Comparison of ENCODE assay signal across 11 cellular contexts in the genomic region with DNA sequence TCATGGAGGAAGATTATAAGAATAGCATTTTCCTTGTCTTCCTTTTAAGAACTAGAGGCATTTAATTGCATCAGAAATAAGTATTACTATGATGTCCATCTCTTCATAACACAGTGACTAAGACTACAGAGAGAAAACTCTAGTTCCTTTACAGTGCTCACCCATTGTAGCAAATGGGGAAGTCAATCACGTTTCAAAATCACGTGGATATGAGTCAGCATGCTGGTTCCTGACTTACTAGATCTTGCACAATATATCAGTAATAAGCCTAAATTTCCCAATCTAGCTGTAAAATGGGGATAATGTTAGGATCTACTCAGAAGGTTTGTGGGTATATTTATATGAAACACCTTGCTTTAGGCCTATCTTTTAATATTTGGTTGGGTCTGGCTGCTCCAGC.
DNase-seq lines count a peak whose midpoint lies in the region; ATAC-seq and TF ChIP-seq lines count a peak whose summit lies in the region.
"Had no signal": no experiment of that assay in that cellular context is flagged by ENCODE, and none has a peak within 500 bp of the region (broad histone marks: within the 10 kb centered on the region; RNA-seq: fewer than 3 reads in every experiment).

No MANE protein-coding gene starts in this region.

- no peak overlapping the region for H3K4me3 ChIP-seq in RWPE2 (ENCODE audit: severe bottlenecking)
- H3K4me3 ChIP-seq: hepatocyte had no signal

- TF ChIP-seq CTCF in RWPE2 (IDR thresholded peaks at IDR 0.05; ENCODE audit: poor library complexity, severe bottlenecking) (no peak), foreskin keratinocyte (conservative IDR thresholded peaks at IDR 0.05) (no peak)

- H3K27ac ChIP-seq in RWPE2 (ENCODE audit: poor library complexity, severe bottlenecking), result no peak overlapping the region
- H3K27ac ChIP-seq in foreskin keratinocyte, result no peak overlapping the region
- H3K27ac ChIP-seq: hepatocyte had no signal

- H3K9me3 ChIP-seq in RWPE2 (ENCODE audit: severe bottlenecking), result no peaks in the 10 kb centered on the region
- H3K9me3 ChIP-seq: Caco-2 had no signal

- no peaks in the 10 kb centered on the region for H3K27me3 ChIP-seq in RWPE2 (ENCODE audit: insufficient read depth, poor library complexity, severe bottlenecking)
- H3K27me3 ChIP-seq in foreskin keratinocyte, result no peaks in the 10 kb centered on the region
- H3K27me3 ChIP-seq: hepatocyte had no signal

- H3K36me3 ChIP-seq in RWPE2 (ENCODE audit: low read depth), result no peaks in the 10 kb centered on the region

- peaks cover 7% of the 10 kb centered on the region for H3K4me1 ChIP-seq in RWPE2 (ENCODE audit: insufficient read depth, poor library complexity, severe bottlenecking)
- no peaks in the 10 kb centered on the region for H3K4me1 ChIP-seq in foreskin keratinocyte
- H3K4me1 ChIP-seq: Caco-2 had no signal

- ATAC-seq in HG02885 (IDR thresholded peaks at IDR 0.05; ENCODE audit: poor library complexity, unreplicated experiment), result peak; percentile 66
- ATAC-seq in RWPE2 (ENCODE audit: low read depth), result peak; percentile 42; the same call in 1 of the 3 replicates
- peak; percentile 88 for ATAC-seq in foreskin keratinocyte

- DNase-seq in EH (ENCODE audit: low read depth), result peak; percentile 43
- DNase-seq in RWPE2 (ENCODE audit: low spot score), result no peak
- DNase-seq in foreskin keratinocyte, result peak; percentile 59 to 85
- no peak for DNase-seq in activated CD4-positive, alpha-beta T cell treated with anti-CD3 and anti-CD28 coated beads, Interleukin-2, amount 50 U/mL, for 48 hours
- DNase-seq in activated effector memory CD4-positive, alpha-beta T cell treated with Interleukin-2 at 50 U/mL for 16 hours, result no peak
- no peak for DNase-seq in NCI-H526 treated with DMSO at 0.1 percent for 48 hours (lab: John Stamatoyannopoulos, UW)
- DNase-seq in SHP77 treated with DMSO at 0.1 percent for 48 hours (lab: John Stamatoyannopoulos, UW), result no peak
- DNase-seq: activated CD4-positive, CD25-positive, alpha-beta regulatory T cell treated with anti-CD3 and anti-CD28 coated beads, Interleukin-2, amount 50 U/mL, for 72 hours; Caco-2 had no signal

Comparison
In these comparisons a context has a peak if more than half of its experiments do, and no peak if none do; other contexts are left out.
1. DNase-seq: peak in EH (single experiment) and foreskin keratinocyte (2 of 2); none in RWPE2 (single experiment), activated CD4-positive, alpha-beta T cell treated with anti-CD3 and anti-CD28 coated beads, Interleukin-2, amount 50 U/mL, for 48 hours (0 of 2), activated effector memory CD4-positive, alpha-beta T cell treated with Interleukin-2 at 50 U/mL for 16 hours (single experiment), NCI-H526 treated with DMSO at 0.1 percent for 48 hours (single experiment) and SHP77 treated with DMSO at 0.1 percent for 48 hours (single experiment).
2. Peak in every context shown above with its lines, with median percentiles within 50 percentile points of each other: ATAC-seq.